Comparison of ENCODE assay signal across 15 cellular contexts in the genomic region with DNA sequence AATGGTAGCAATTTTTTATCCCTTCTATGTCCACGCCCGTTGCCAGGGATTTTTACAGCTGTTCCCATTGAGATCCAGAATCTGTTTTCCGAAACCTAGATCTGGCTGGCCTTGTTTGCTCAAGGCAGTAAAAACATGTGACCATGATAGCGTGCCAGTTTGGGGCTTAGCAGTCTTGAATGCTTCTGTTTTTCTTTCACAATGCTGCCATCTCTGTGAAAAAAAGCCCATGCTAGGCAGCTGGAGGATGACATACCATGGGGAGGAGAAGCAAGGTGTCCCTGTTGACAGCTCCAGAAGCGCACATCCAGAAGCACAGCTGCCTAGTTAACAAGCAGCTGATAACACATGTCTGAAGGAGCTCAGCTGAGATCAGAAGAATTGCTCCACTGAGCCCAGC. TPM values are rescaled to one million over a fixed set of nuclear protein-coding genes. Genes with fewer than 3 reads are reported as not detected.
DNase-seq lines count a peak whose midpoint lies in the region; TF ChIP-seq lines count a peak whose summit lies in the region.
"Had no signal": no experiment of that assay in that cellular context is flagged by ENCODE, and none has a peak within 500 bp of the region (broad histone marks: within the 10 kb centered on the region; RNA-seq: fewer than 3 reads in every experiment).

No MANE protein-coding gene starts in this region.

- H3K27me3 Mint-ChIP-seq in Calu3 (ENCODE audit: unreplicated experiment), result no peaks in the 10 kb centered on the region
- no peaks in the 10 kb centered on the region for H3K27me3 Mint-ChIP-seq in H9 (ENCODE audit: low read depth)
- H3K27me3 Mint-ChIP-seq: activated B cell treated with CpG ODN at 0.5 μM for 24 hours; dendritic cell treated with granulocyte-macrophage colony-stimulating factor and Interleukin-4, amounts not matched to agents 40 ng/mL and 50 ng/mL, for 4 days; stimulated activated memory B cell treated with anti-CD40 and anti-IgM and Interleukin-4, amounts not matched to agents 10 μg/mL and 1 μg/mL and 100 μg/mL, for 72 hours had no signal

- H2BK15ac ChIP-seq in H9 (ENCODE audit: low read depth, low read length), result no peak overlapping the region

- WGBS in hepatocyte (ENCODE audit: low lambda C conversion rate, missing lambda C conversion rate), result 49% methylated on average over 5 of the region's 5 CpGs
- WGBS in prostate gland, result 50% methylated on average over 5 of the region's 5 CpGs
- no CpG with 5 or more reads among the region's 5 CpGs for WGBS in H9 (ENCODE audit: extremely low coverage, insufficient read length, low lambda C conversion rate)
- 79 to 81% methylated on average over 5 of the region's 5 CpGs for WGBS in testis, 2 donors

- no peak overlapping the region for H3K23ac ChIP-seq in H9 (ENCODE audit: insufficient read length, low read depth, low read length)

- H3K79me2 ChIP-seq in hepatocyte (peaks cover 24% of the 10 kb centered on the region), H9 (ENCODE audit: insufficient read depth, low read length) (peaks cover 11% of the 10 kb centered on the region; the same call in 1 of the 2 replicates)

- H4K8ac ChIP-seq in H9 (replicated peaks; ENCODE audit: insufficient read length, low read depth, low read length), result no peak overlapping the region

- H3T11ph ChIP-seq in H9 (ENCODE audit: low read length), result no peak overlapping the region

- H3K4me3 ChIP-seq in hepatocyte (no peak overlapping the region), prostate gland (no peak overlapping the region), testis (no peak overlapping the region)
- H3K4me3 ChIP-seq: BLaER1 treated with 17β-estradiol and CSF1 and Interleukin-3, amounts not matched to agents 10 nM and 100 nM; gastroesophageal sphincter; mucosa of descending colon had no signal

- H3K23me2 ChIP-seq in H9 (ENCODE audit: insufficient read length, low read depth, low read length, poor library complexity, severe bottlenecking), result no peaks in the 10 kb centered on the region

- H4K20me1 ChIP-seq in hepatocyte (ENCODE audit: insufficient read depth, poor library complexity, severe bottlenecking), result peaks cover 10% of the 10 kb centered on the region
- H4K20me1 ChIP-seq in H9 (ENCODE audit: control insufficient read depth, insufficient read depth, insufficient read length), result no peaks in the 10 kb centered on the region

- no peaks in the 10 kb centered on the region for H3K4me1 ChIP-seq in hepatocyte (ENCODE audit: insufficient read depth)
- no peaks in the 10 kb centered on the region for H3K4me1 ChIP-seq in prostate gland (replicated peaks)
- no peaks in the 10 kb centered on the region for H3K4me1 ChIP-seq in H9 (ENCODE audit: insufficient read depth, low read length)
- H3K4me1 ChIP-seq in testis, result peaks cover 7% of the 10 kb centered on the region

- H3K56ac ChIP-seq in H9 (ENCODE audit: insufficient read length, low read depth, low read length), result no peak overlapping the region

- no peak overlapping the region for H2AFZ ChIP-seq in hepatocyte
- no peak overlapping the region for H2AFZ ChIP-seq in H9 (ENCODE audit: low read length)

- H4K91ac ChIP-seq in H9 (ENCODE audit: insufficient read length, low read depth, low read length), result no peak overlapping the region

- H3K36me3 Mint-ChIP-seq in Calu3 (ENCODE audit: insufficient read depth, unreplicated experiment), result peaks cover 16% of the 10 kb centered on the region
- H3K36me3 Mint-ChIP-seq in H9 (ENCODE audit: insufficient read depth in 1 of 3, low read depth in 3 of 3), result peaks cover 4 to 15% (median 6%) of the 10 kb centered on the region in 3 experiments; a peak in 5 of 7 replicates
- H3K36me3 Mint-ChIP-seq: stimulated activated memory B cell treated with anti-CD40 and anti-IgM and Interleukin-4, amounts not matched to agents 10 μg/mL and 1 μg/mL and 100 μg/mL, for 72 hours had no signal

- no peak overlapping the region for H3K4ac ChIP-seq in H9 (ENCODE audit: low read depth, low read length)

- H2BK5ac ChIP-seq in H9 (ENCODE audit: insufficient read length, low read length), result no peak overlapping the region

- H3K9me3 ChIP-seq in hepatocyte (ENCODE audit: low read depth), result no peaks in the 10 kb centered on the region
- no peaks in the 10 kb centered on the region for H3K9me3 ChIP-seq in prostate gland
- no peaks in the 10 kb centered on the region for H3K9me3 ChIP-seq in H9 (ENCODE audit: control insufficient read depth, low read depth, low read length)
- H3K9me3 ChIP-seq in testis, result no peaks in the 10 kb centered on the region
- H3K9me3 ChIP-seq: gastroesophageal sphincter, mucosa of descending colon had no signal

- H4K5ac ChIP-seq in H9 (ENCODE audit: insufficient read length, low read depth, low read length), result no peak overlapping the region

- BruUV-seq in Calu3 (replicated peaks; lab: Mats Ljungman, UMichigan), result no TSS peak

- no peak overlapping the region for H2BK20ac ChIP-seq in H9 (ENCODE audit: low read depth, low read length, poor library complexity, severe bottlenecking)

- no peak overlapping the region for H3K9ac ChIP-seq in H9 (ENCODE audit: extremely low read depth, insufficient read length, low read length)
- H3K9ac ChIP-seq: BLaER1 treated with 17β-estradiol and CSF1 and Interleukin-3, amounts not matched to agents 10 nM and 100 nM had no signal

- TF ChIP-seq POLR2A in prostate gland (IDR thresholded peaks at IDR 0.05), result no peak
- no peak for TF ChIP-seq POLR2A in testis (IDR thresholded peaks at IDR 0.05)

- H3K27ac Mint-ChIP-seq in Calu3 (ENCODE audit: unreplicated experiment), result no peak overlapping the region
- no peak overlapping the region for H3K27ac Mint-ChIP-seq in H9
- H3K27ac Mint-ChIP-seq: activated B cell treated with CpG ODN at 0.5 μM for 24 hours; dendritic cell treated with granulocyte-macrophage colony-stimulating factor and Interleukin-4, amounts not matched to agents 40 ng/mL and 50 ng/mL, for 4 days; stimulated activated memory B cell treated with anti-CD40 and anti-IgM and Interleukin-4, amounts not matched to agents 10 μg/mL and 1 μg/mL and 100 μg/mL, for 72 hours had no signal

- no peak overlapping the region for H2BK12ac ChIP-seq in H9 (ENCODE audit: insufficient read length, low read depth, low read length)

- peak overlapping the region; percentile 31 for H3K27ac ChIP-seq in angular gyrus (ENCODE audit: low read depth, low read length)
- no peak overlapping the region for H3K27ac ChIP-seq in hepatocyte
- no peak overlapping the region for H3K27ac ChIP-seq in prostate gland
- H3K27ac ChIP-seq in H9 (ENCODE audit: insufficient read length, low read depth, low read length), result no peak overlapping the region
- H3K27ac ChIP-seq in testis, result no peak overlapping the region
- H3K27ac ChIP-seq: BLaER1 treated with 17β-estradiol and CSF1 and Interleukin-3, amounts not matched to agents 10 nM and 100 nM; gastroesophageal sphincter had no signal

- no peak overlapping the region for H2BK120ac ChIP-seq in H9 (ENCODE audit: low read depth, low read length, poor library complexity, severe bottlenecking)

- H3K79me1 ChIP-seq in H9 (ENCODE audit: insufficient read depth, low read depth, low read length, poor library complexity, severe bottlenecking), result peaks cover 2% of the 10 kb centered on the region

- CTCF ChIA-PET in Calu3 (lab: Charles Lee), result no interaction called here

- DNase-seq in NCI-H1092 (lab: John Stamatoyannopoulos, UW) (peak; percentile 8), hepatocyte (ENCODE audit: low spot score) (peak; percentile 46), prostate gland (ENCODE audit: low spot score) (peak; percentile 49), cerebellar cortex (ENCODE audit: low spot score) (no peak), Calu3 (no peak), H9 (no peak), testis (no peak)
- DNase-seq: activated B cell treated with CpG ODN at 0.5 μM for 24 hours; activated CD8-positive, alpha-beta memory T cell treated with anti-CD3 and anti-CD28 coated beads, Interleukin-2, amount 50 U/mL, for 48 hours had no signal

- no peaks in the 10 kb centered on the region for H3K4me1 Mint-ChIP-seq in Calu3 (ENCODE audit: low read depth, unreplicated experiment)
- H3K4me1 Mint-ChIP-seq in H9, result peaks cover 12 to 17% of the 10 kb centered on the region in 2 experiments

- intact Hi-C loops in prostate gland (cut with DNase I), result no loop called here
- intact Hi-C loops in Calu3 (cut with micrococcal nuclease; ENCODE audit: unreplicated experiment), result no loop called here
- intact Hi-C loops in testis (cut with DNase I; ENCODE audit: low total_unique reads), result no loop called here

- H3K4me2 ChIP-seq in hepatocyte (no peak overlapping the region), H9 (ENCODE audit: insufficient read depth, insufficient read length, low read length) (no peak overlapping the region)
- H3K4me2 ChIP-seq: BLaER1 treated with 17β-estradiol and CSF1 and Interleukin-3, amounts not matched to agents 10 nM and 100 nM had no signal

- H3K9me2 ChIP-seq in hepatocyte (replicated peaks; ENCODE audit: insufficient read depth), result no peaks in the 10 kb centered on the region

- no peak overlapping the region for H2AK5ac ChIP-seq in H9 (ENCODE audit: insufficient read length, low read length)

- H3K4me3 Mint-ChIP-seq in Calu3 (ENCODE audit: low read depth, unreplicated experiment) (no peak overlapping the region), H9 (no peak overlapping the region)
- H3K4me3 Mint-ChIP-seq: activated B cell treated with CpG ODN at 0.5 μM for 24 hours; dendritic cell treated with granulocyte-macrophage colony-stimulating factor and Interleukin-4, amounts not matched to agents 40 ng/mL and 50 ng/mL, for 4 days; stimulated activated memory B cell treated with anti-CD40 and anti-IgM and Interleukin-4, amounts not matched to agents 10 μg/mL and 1 μg/mL and 100 μg/mL, for 72 hours had no signal

- H3K9me3 Mint-ChIP-seq in Calu3 (ENCODE audit: low read depth, unreplicated experiment) (no peaks in the 10 kb centered on the region), H9 (no peaks in the 10 kb centered on the region)
- H3K9me3 Mint-ChIP-seq: activated B cell treated with CpG ODN at 0.5 μM for 24 hours; dendritic cell treated with granulocyte-macrophage colony-stimulating factor and Interleukin-4, amounts not matched to agents 40 ng/mL and 50 ng/mL, for 4 days; stimulated activated memory B cell treated with anti-CD40 and anti-IgM and Interleukin-4, amounts not matched to agents 10 μg/mL and 1 μg/mL and 100 μg/mL, for 72 hours had no signal

- no peak overlapping the region for H3K14ac ChIP-seq in H9 (ENCODE audit: insufficient read depth, low read length)

- H3K36me3 ChIP-seq in hepatocyte (replicated peaks; ENCODE audit: insufficient read depth, low read depth) (no peaks in the 10 kb centered on the region), prostate gland (no peaks in the 10 kb centered on the region), testis (ENCODE audit: low read depth, missing control alignments) (no peaks in the 10 kb centered on the region)
- H3K36me3 ChIP-seq: gastroesophageal sphincter had no signal

- H3K27me3 ChIP-seq in hepatocyte (no peaks in the 10 kb centered on the region), prostate gland (replicated peaks; ENCODE audit: insufficient read depth) (no peaks in the 10 kb centered on the region), H9 (ENCODE audit: insufficient read depth, low read length) (no peaks in the 10 kb centered on the region), testis (no peaks in the 10 kb centered on the region)
- H3K27me3 ChIP-seq: BLaER1 treated with 17β-estradiol and CSF1 and Interleukin-3, amounts not matched to agents 10 nM and 100 nM; gastroesophageal sphincter had no signal

- H3K18ac ChIP-seq in H9 (ENCODE audit: insufficient read length, low read depth, low read length), result no peak overlapping the region

- TF ChIP-seq CTCF in hepatocyte (IDR thresholded peaks at IDR 0.05; ENCODE audit: poor library complexity) (no peak), prostate gland (IDR thresholded peaks at IDR 0.05) (no peak), Calu3 (IDR thresholded peaks at IDR 0.05; ENCODE audit: unreplicated experiment) (no peak), H9 (conservative IDR thresholded peaks at IDR 0.05) (no peak), testis (IDR thresholded peaks at IDR 0.05) (no peak)

RNA-seq across cellular contexts. Expression of gene ZNF92, which starts 2.2 kb away (rescaled TPM):
- total RNA-seq in hepatocyte, result 10.1 and 11.3 TPM in 2 replicates
- 3.0 TPM in 2 replicates for polyA plus RNA-seq in hepatocyte
- total RNA-seq in prostate gland, result 1 to 10 TPM; 7.3 to 8.7 TPM
- total RNA-seq in Calu3 (2022), result 8.0 and 9.1 TPM in 2 replicates
- 29.8 and 32.4 TPM in 2 replicates for total RNA-seq in H9 (2021)
- 10 to 100 TPM in 1 of 2 donors, 1 to 10 TPM in 1; 9.6 to 10.8 TPM for total RNA-seq in testis
- 2.5 TPM for polyA plus RNA-seq in testis (ENCODE audit: insufficient read depth, low read depth, low replicate concordance)

Comparison
In these comparisons a context has a peak if more than half of its experiments do, and no peak if none do; other contexts are left out.
1. DNase-seq: peak in NCI-H1092 (single experiment), hepatocyte (single experiment) and prostate gland (single experiment); none in cerebellar cortex (single experiment), Calu3 (single experiment), H9 (single experiment) and testis (single experiment).